In the genomic region with DNA sequence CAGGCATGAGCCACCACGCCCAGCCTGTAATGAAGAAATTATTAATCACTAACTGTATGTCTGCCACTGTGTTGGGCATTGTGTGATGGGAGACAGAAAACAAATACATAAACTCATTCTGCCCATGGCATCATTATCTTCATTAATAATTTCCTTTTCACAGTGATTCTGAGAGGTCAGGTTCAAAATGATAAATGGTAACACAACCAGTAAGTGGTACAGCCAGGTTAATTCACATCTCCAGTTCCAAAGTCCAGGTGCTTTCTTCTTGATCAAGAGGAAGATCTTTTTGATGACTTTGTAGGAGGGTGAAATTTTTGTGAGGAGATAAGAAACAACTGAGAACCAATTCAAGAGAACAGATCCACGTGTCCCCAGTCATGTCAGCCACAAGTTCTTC, we compare ENCODE assay signal across 25 cellular contexts.
DNase-seq lines count a peak whose midpoint lies in the region; ATAC-seq and TF ChIP-seq lines count a peak whose summit lies in the region.
"Had no signal": no experiment of that assay in that cellular context is flagged by ENCODE, and none has a peak within 500 bp of the region (broad histone marks: within the 10 kb centered on the region; RNA-seq: fewer than 3 reads in every experiment).

No MANE protein-coding gene starts in this region.

- peak overlapping the region; percentile 12 for H3K27ac Mint-ChIP-seq in activated CD4-positive, alpha-beta T cell treated with anti-CD3 and anti-CD28 coated beads for 36 hours
- H3K27ac Mint-ChIP-seq in activated naive CD8-positive, alpha-beta T cell = peak overlapping the region; percentile 3
- no peak overlapping the region for H3K27ac Mint-ChIP-seq in activated naive CD8-positive, alpha-beta T cell treated with anti-CD3 and anti-CD28 coated beads, Interleukin-2, amount 50 U/mL, for 24 hours
- peak overlapping the region; percentile 67 for H3K27ac Mint-ChIP-seq in activated T-helper 1 cell treated with anti-CD3 and anti-CD28 coated beads, Interleukin-12 subunit alpha, Interleukin-12 subunit beta, Interleukin-2, Interleukin-4 antibody, amounts not matched to agents 30 ng/mL and 10 ng/mL and 1 ng/mL, durations not matched to agents 14 hours and 24 hours and 36 hours
- peak overlapping the region; percentile 46 for H3K27ac Mint-ChIP-seq in stimulated activated effector memory CD8-positive, alpha-beta T cell treated with anti-CD3 and anti-CD28 coated beads, Interleukin-12 subunit alpha, Interleukin-12 subunit beta, amount 100 ng/mL, for 72 hours

- H3K4me1 Mint-ChIP-seq in activated CD4-positive, alpha-beta T cell treated with anti-CD3 and anti-CD28 coated beads for 36 hours = no peaks in the 10 kb centered on the region
- H3K4me1 Mint-ChIP-seq in activated naive CD8-positive, alpha-beta T cell (ENCODE audit: low read depth) = no peaks in the 10 kb centered on the region
- no peaks in the 10 kb centered on the region for H3K4me1 Mint-ChIP-seq in activated naive CD8-positive, alpha-beta T cell treated with anti-CD3 and anti-CD28 coated beads, Interleukin-2, amount 50 U/mL, for 24 hours
- H3K4me1 Mint-ChIP-seq in activated T-helper 1 cell treated with anti-CD3 and anti-CD28 coated beads, Interleukin-12 subunit alpha, Interleukin-12 subunit beta, Interleukin-2, Interleukin-4 antibody, amounts not matched to agents 30 ng/mL and 10 ng/mL and 1 ng/mL, durations not matched to agents 14 hours and 24 hours and 36 hours (ENCODE audit: low read depth) = peaks cover 6% of the 10 kb centered on the region
- H3K4me1 Mint-ChIP-seq in stimulated activated effector memory CD8-positive, alpha-beta T cell treated with anti-CD3 and anti-CD28 coated beads, Interleukin-12 subunit alpha, Interleukin-12 subunit beta, amount 100 ng/mL, for 72 hours = peaks cover 2% of the 10 kb centered on the region

- ATAC-seq in activated CD4-positive, alpha-beta T cell treated with anti-CD3 and anti-CD28 coated beads for 36 hours = no peak
- ATAC-seq in activated naive CD8-positive, alpha-beta T cell treated with anti-CD3 and anti-CD28 coated beads, Interleukin-2, amount 50 U/mL, for 24 hours = no peak
- ATAC-seq in stimulated activated effector memory CD8-positive, alpha-beta T cell treated with anti-CD3 and anti-CD28 coated beads, Interleukin-12 subunit alpha, Interleukin-12 subunit beta, amount 100 ng/mL, for 72 hours = no peak
- no peak for ATAC-seq in lower lobe of right lung
- ATAC-seq: Right ventricle myocardium inferior had no signal

- no peaks in the 10 kb centered on the region for H3K4me1 ChIP-seq in lower lobe of right lung
- H3K4me1 ChIP-seq: BLaER1 treated with 17β-estradiol and CSF1 and Interleukin-3, amounts not matched to agents 10 nM and 100 nM; SJSA1 had no signal

- no peaks in the 10 kb centered on the region for H3K9me3 Mint-ChIP-seq in activated CD4-positive, alpha-beta T cell treated with anti-CD3 and anti-CD28 coated beads for 36 hours (ENCODE audit: low read depth)
- H3K9me3 Mint-ChIP-seq in activated naive CD8-positive, alpha-beta T cell (ENCODE audit: low read depth) = no peaks in the 10 kb centered on the region
- no peaks in the 10 kb centered on the region for H3K9me3 Mint-ChIP-seq in activated naive CD8-positive, alpha-beta T cell treated with anti-CD3 and anti-CD28 coated beads, Interleukin-2, amount 50 U/mL, for 24 hours
- H3K9me3 Mint-ChIP-seq in activated T-helper 1 cell treated with anti-CD3 and anti-CD28 coated beads, Interleukin-12 subunit alpha, Interleukin-12 subunit beta, Interleukin-2, Interleukin-4 antibody, amounts not matched to agents 30 ng/mL and 10 ng/mL and 1 ng/mL, durations not matched to agents 14 hours and 24 hours and 36 hours = no peaks in the 10 kb centered on the region
- H3K9me3 Mint-ChIP-seq in stimulated activated effector memory CD8-positive, alpha-beta T cell treated with anti-CD3 and anti-CD28 coated beads, Interleukin-12 subunit alpha, Interleukin-12 subunit beta, amount 100 ng/mL, for 72 hours = no peaks in the 10 kb centered on the region

- CTCF ChIA-PET in activated CD4-positive, alpha-beta T cell treated with anti-CD3 and anti-CD28 coated beads for 36 hours (lab: Charles Lee) = no interaction called here

- peaks cover 20% of the 10 kb centered on the region for H3K36me3 Mint-ChIP-seq in activated CD4-positive, alpha-beta T cell treated with anti-CD3 and anti-CD28 coated beads for 36 hours (ENCODE audit: low read depth)
- no peaks in the 10 kb centered on the region for H3K36me3 Mint-ChIP-seq in activated naive CD8-positive, alpha-beta T cell
- peaks cover 18% of the 10 kb centered on the region for H3K36me3 Mint-ChIP-seq in activated naive CD8-positive, alpha-beta T cell treated with anti-CD3 and anti-CD28 coated beads, Interleukin-2, amount 50 U/mL, for 24 hours (ENCODE audit: low read depth)
- H3K36me3 Mint-ChIP-seq in activated T-helper 1 cell treated with anti-CD3 and anti-CD28 coated beads, Interleukin-12 subunit alpha, Interleukin-12 subunit beta, Interleukin-2, Interleukin-4 antibody, amounts not matched to agents 30 ng/mL and 10 ng/mL and 1 ng/mL, durations not matched to agents 14 hours and 24 hours and 36 hours (ENCODE audit: low read depth) = peaks cover 15% of the 10 kb centered on the region
- peaks cover 63% of the 10 kb centered on the region for H3K36me3 Mint-ChIP-seq in stimulated activated effector memory CD8-positive, alpha-beta T cell treated with anti-CD3 and anti-CD28 coated beads, Interleukin-12 subunit alpha, Interleukin-12 subunit beta, amount 100 ng/mL, for 72 hours

- no peaks in the 10 kb centered on the region for H3K9me3 ChIP-seq in lower lobe of right lung
- H3K9me3 ChIP-seq: BLaER1 treated with 17β-estradiol and CSF1 and Interleukin-3, amounts not matched to agents 10 nM and 100 nM; SJSA1 had no signal

- no peak for TF ChIP-seq CTCF in lower lobe of right lung (IDR thresholded peaks at IDR 0.05)

- no peaks in the 10 kb centered on the region for H3K27me3 Mint-ChIP-seq in activated CD4-positive, alpha-beta T cell treated with anti-CD3 and anti-CD28 coated beads for 36 hours
- H3K27me3 Mint-ChIP-seq in activated naive CD8-positive, alpha-beta T cell = no peaks in the 10 kb centered on the region
- H3K27me3 Mint-ChIP-seq in activated naive CD8-positive, alpha-beta T cell treated with anti-CD3 and anti-CD28 coated beads, Interleukin-2, amount 50 U/mL, for 24 hours = no peaks in the 10 kb centered on the region
- no peaks in the 10 kb centered on the region for H3K27me3 Mint-ChIP-seq in activated T-helper 1 cell treated with anti-CD3 and anti-CD28 coated beads, Interleukin-12 subunit alpha, Interleukin-12 subunit beta, Interleukin-2, Interleukin-4 antibody, amounts not matched to agents 30 ng/mL and 10 ng/mL and 1 ng/mL, durations not matched to agents 14 hours and 24 hours and 36 hours (ENCODE audit: insufficient read depth)

- intact Hi-C loops in activated CD4-positive, alpha-beta T cell treated with anti-CD3 and anti-CD28 coated beads for 36 hours (cut with DNase I, micrococcal nuclease) = no loop called here
- intact Hi-C loops in activated T-helper 1 cell treated with anti-CD3 and anti-CD28 coated beads, Interleukin-12 subunit alpha, Interleukin-12 subunit beta, Interleukin-2, Interleukin-4 antibody, amounts not matched to agents 30 ng/mL and 10 ng/mL and 1 ng/mL, durations not matched to agents 14 hours and 24 hours and 36 hours (cut with micrococcal nuclease) = no loop called here
- intact Hi-C loops in lower lobe of right lung (cut with DNase I) = no loop called here

- no peak overlapping the region for H3K27ac ChIP-seq in lower lobe of right lung
- H3K27ac ChIP-seq: BLaER1 treated with 17β-estradiol and CSF1 and Interleukin-3, amounts not matched to agents 10 nM and 100 nM; HL-60; SJSA1 had no signal

- H3K36me3 ChIP-seq in lower lobe of right lung = no peaks in the 10 kb centered on the region
- H3K36me3 ChIP-seq: SJSA1 had no signal

- H3K4me3 Mint-ChIP-seq in activated CD4-positive, alpha-beta T cell treated with anti-CD3 and anti-CD28 coated beads for 36 hours = no peak overlapping the region
- no peak overlapping the region for H3K4me3 Mint-ChIP-seq in activated naive CD8-positive, alpha-beta T cell
- H3K4me3 Mint-ChIP-seq in activated naive CD8-positive, alpha-beta T cell treated with anti-CD3 and anti-CD28 coated beads, Interleukin-2, amount 50 U/mL, for 24 hours = no peak overlapping the region
- H3K4me3 Mint-ChIP-seq in activated T-helper 1 cell treated with anti-CD3 and anti-CD28 coated beads, Interleukin-12 subunit alpha, Interleukin-12 subunit beta, Interleukin-2, Interleukin-4 antibody, amounts not matched to agents 30 ng/mL and 10 ng/mL and 1 ng/mL, durations not matched to agents 14 hours and 24 hours and 36 hours = no peak overlapping the region
- H3K4me3 Mint-ChIP-seq in stimulated activated effector memory CD8-positive, alpha-beta T cell treated with anti-CD3 and anti-CD28 coated beads, Interleukin-12 subunit alpha, Interleukin-12 subunit beta, amount 100 ng/mL, for 72 hours = no peak overlapping the region

- no peak overlapping the region for H3K4me3 ChIP-seq in lower lobe of right lung
- H3K4me3 ChIP-seq: BLaER1 treated with 17β-estradiol and CSF1 and Interleukin-3, amounts not matched to agents 10 nM and 100 nM; SJSA1 had no signal

- no peak for DNase-seq in activated CD4-positive, alpha-beta T cell treated with anti-CD3 and anti-CD28 coated beads for 36 hours
- DNase-seq in activated CD4-positive, alpha-beta T cell treated with anti-CD3 and anti-CD28 coated beads for 4 hours = no peak
- DNase-seq in activated naive CD8-positive, alpha-beta T cell treated with anti-CD3 and anti-CD28 coated beads, Interleukin-2, amount 50 U/mL, for 24 hours = no peak
- no peak for DNase-seq in activated T-helper 1 cell treated with anti-CD3 and anti-CD28 coated beads, Interleukin-12 subunit alpha, Interleukin-12 subunit beta, Interleukin-2, Interleukin-4 antibody, amounts not matched to agents 30 ng/mL and 10 ng/mL and 1 ng/mL, durations not matched to agents 14 hours and 24 hours and 36 hours (ENCODE audit: low spot score)
- no peak for DNase-seq in stimulated activated effector memory CD8-positive, alpha-beta T cell treated with anti-CD3 and anti-CD28 coated beads, Interleukin-12 subunit alpha, Interleukin-12 subunit beta, amount 100 ng/mL, for 72 hours (ENCODE audit: low spot score in 2 of 2)
- no peak for DNase-seq in Kasumi-1 (lab: John Stamatoyannopoulos, UW)
- no peak for DNase-seq in lower lobe of right lung
- DNase-seq: 8988T, EL, GF-D8, GOT3, HCEC 1CT, KBM-7, NCI-H1092 treated with DMSO at 0.1 percent for 48 hours, NCI-H1436 treated with DMSO at 0.1 percent for 48 hours, NCI-H2029, NCI-H2171, NCI-H524 treated with DMSO at 0.1 percent for 48 hours, NCI-H82, OCI-M1 had no signal

- POLR2A ChIA-PET in activated CD4-positive, alpha-beta T cell treated with anti-CD3 and anti-CD28 coated beads for 36 hours (lab: Charles Lee) = no interaction called here

- no peaks in the 10 kb centered on the region for H3K27me3 ChIP-seq in lower lobe of right lung (ENCODE audit: low read depth)
- H3K27me3 ChIP-seq: BLaER1 treated with 17β-estradiol and CSF1 and Interleukin-3, amounts not matched to agents 10 nM and 100 nM; SJSA1 had no signal
